22 cellular contexts compared by ENCODE assay signal in the genomic region with DNA sequence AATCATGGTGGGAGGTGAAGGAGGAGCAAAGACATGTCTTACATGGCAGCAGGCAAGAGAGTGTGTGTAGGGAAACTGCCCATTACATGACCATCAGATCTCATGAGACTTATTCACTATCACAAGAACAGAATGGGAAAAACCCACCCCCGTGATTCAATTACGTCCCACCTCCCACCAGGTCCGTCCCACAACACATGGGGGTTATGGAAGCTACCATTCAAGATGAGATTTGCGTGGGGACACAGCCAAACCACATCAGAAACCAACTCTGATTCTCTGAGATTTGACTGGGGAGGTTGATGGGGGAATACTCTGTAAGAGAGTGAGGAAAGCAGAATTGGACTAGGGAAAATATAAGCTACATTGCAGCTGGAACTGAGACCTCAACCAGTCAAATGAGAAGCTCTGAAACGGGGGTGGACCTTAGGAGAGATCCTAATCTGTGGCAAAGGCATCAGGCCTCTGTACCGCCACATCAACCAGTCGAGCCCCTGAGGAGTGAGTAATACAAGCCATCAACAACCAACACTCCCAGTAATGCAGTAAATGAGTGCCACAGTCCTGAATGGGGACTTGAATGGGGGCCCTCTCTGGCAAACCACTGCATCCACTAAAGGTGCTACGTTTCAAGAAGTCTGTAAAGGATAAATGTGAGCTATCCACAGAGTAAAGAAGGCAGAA.
A peak's percentile ranks its signal among the peaks of the same experiment; 100 is the strongest.
DNase-seq lines count a peak whose midpoint lies in the region; ATAC-seq and TF ChIP-seq lines count a peak whose summit lies in the region.
"Had no signal": no experiment of that assay in that cellular context is flagged by ENCODE, and none has a peak within 500 bp of the region (broad histone marks: within the 10 kb centered on the region; RNA-seq: fewer than 3 reads in every experiment).

No MANE protein-coding gene starts in this region.

- no peak overlapping the region for H2AK5ac ChIP-seq in neuronal stem cell (ENCODE audit: low read depth, low read length)

- H3K23ac ChIP-seq in neuronal stem cell (ENCODE audit: low read depth, low read length, poor library complexity) = no peak overlapping the region

- no peaks in the 10 kb centered on the region for H3K27me3 Mint-ChIP-seq in MCF 10A (ENCODE audit: insufficient read depth, unreplicated experiment)
- H3K27me3 Mint-ChIP-seq in activated T-cell treated with anti-CD3 and anti-CD28 coated beads, Interleukin-2, amount 50 U/mL, for 72 hours (ENCODE audit: low read depth) = peaks cover 3% of the 10 kb centered on the region

- in situ Hi-C loops in mammary epithelial cell (cut with MboI; ENCODE audit: low sequenced_read_pairs in 2 of 2) = no loop called here

- H3K9me3 ChIP-seq in mammary epithelial cell (replicated peaks; ENCODE audit: insufficient read depth, low read length) (no peaks in the 10 kb centered on the region), neuronal stem cell (replicated peaks in 1 of 2; ENCODE audit: control insufficient read depth in 2 of 2, insufficient read depth in 1 of 2, low read depth in 1 of 2, low read length in 2 of 2) (peaks cover 0 to 3% of the 10 kb centered on the region in 2 donors), ascending aorta (no peaks in the 10 kb centered on the region)
- H3K9me3 ChIP-seq: thoracic aorta had no signal

- H4K20me1 ChIP-seq in mammary epithelial cell (ENCODE audit: insufficient read depth, low read length) = no peaks in the 10 kb centered on the region

- H3K36me3 Mint-ChIP-seq in MCF 10A (ENCODE audit: insufficient read depth, unreplicated experiment) = no peaks in the 10 kb centered on the region
- H3K36me3 Mint-ChIP-seq in activated T-cell treated with anti-CD3 and anti-CD28 coated beads, Interleukin-2, amount 50 U/mL, for 72 hours (ENCODE audit: insufficient read depth in 2 of 2) = peaks cover under 1 to 3% of the 10 kb centered on the region in 2 donors
- no peaks in the 10 kb centered on the region for H3K36me3 Mint-ChIP-seq in stimulated activated effector memory CD8-positive, alpha-beta T cell treated with anti-CD3 and anti-CD28 coated beads, Interleukin-12 subunit alpha, Interleukin-12 subunit beta, amount 100 ng/mL, for 72 hours
- H3K36me3 Mint-ChIP-seq: CD4-positive, CD25-positive, alpha-beta regulatory T cell had no signal

- H2BK12ac ChIP-seq in neuronal stem cell (ENCODE audit: low read length) = no peak overlapping the region

- intact Hi-C loops in mammary epithelial cell (cut with micrococcal nuclease) = no loop called here
- intact Hi-C loops in MCF 10A (cut with micrococcal nuclease) = no loop called here
- intact Hi-C loops in ascending aorta (cut with DNase I) = no loop called here

- POLR2A ChIA-PET in MCF 10A (lab: Yijun Ruan, JAX) = interaction anchor here (0.9 kb wide), 1 partner anchor 62 kb away, joined by 3 read pairs; no protein-coding TSS in a partner anchor

- no peak overlapping the region for H3K14ac ChIP-seq in neuronal stem cell (ENCODE audit: low read length)

- H3K36me3 ChIP-seq in mammary epithelial cell (ENCODE audit: insufficient read depth, low read length) (no peaks in the 10 kb centered on the region), neuronal stem cell (replicated peaks in 1 of 2; ENCODE audit: control insufficient read depth in 2 of 2, insufficient read depth in 2 of 2, low read length in 2 of 2) (no peaks in the 10 kb centered on the region), ascending aorta (no peaks in the 10 kb centered on the region)
- H3K36me3 ChIP-seq: thoracic aorta had no signal

- H3K4me1 ChIP-seq in mammary epithelial cell (ENCODE audit: insufficient read depth, low read length) (peaks cover 56% of the 10 kb centered on the region), neuronal stem cell (ENCODE audit: control insufficient read depth in 2 of 2, insufficient read depth in 1 of 2, low read depth in 1 of 2, low read length in 2 of 2) (no peaks in the 10 kb centered on the region), ascending aorta (no peaks in the 10 kb centered on the region)

- peak; percentile 68 to 74 for ATAC-seq in activated T-cell treated with anti-CD3 and anti-CD28 coated beads, Interleukin-2, amount 50 U/mL, for 72 hours (replicated peaks in 1 of 2)
- peak; percentile 75 for ATAC-seq in stimulated activated effector memory CD8-positive, alpha-beta T cell treated with anti-CD3 and anti-CD28 coated beads, Interleukin-12 subunit alpha, Interleukin-12 subunit beta, amount 100 ng/mL, for 72 hours

- H3K27ac Mint-ChIP-seq in MCF 10A (ENCODE audit: low read depth, unreplicated experiment) = no peak overlapping the region
- peak overlapping the region; percentile 59 for H3K27ac Mint-ChIP-seq in activated T-cell treated with anti-CD3 and anti-CD28 coated beads, Interleukin-2, amount 50 U/mL, for 72 hours
- H3K27ac Mint-ChIP-seq in stimulated activated effector memory CD8-positive, alpha-beta T cell treated with anti-CD3 and anti-CD28 coated beads, Interleukin-12 subunit alpha, Interleukin-12 subunit beta, amount 100 ng/mL, for 72 hours = no peak overlapping the region
- H3K27ac Mint-ChIP-seq: CD4-positive, CD25-positive, alpha-beta regulatory T cell; HFFc6 had no signal

- TF ChIP-seq CTCF in mammary epithelial cell (conservative IDR thresholded peaks at IDR 0.05 in 1 of 2, IDR thresholded peaks at IDR 0.05 in 1 of 2; ENCODE audit: extremely low read depth in 1 of 2, insufficient read depth in 1 of 2, low read depth in 1 of 2, low read length in 2 of 2) (no peak), MCF 10A (IDR thresholded peaks at IDR 0.05; ENCODE audit: unreplicated experiment) (no peak), ascending aorta (IDR thresholded peaks at IDR 0.05) (no peak)

- no peaks in the 10 kb centered on the region for H3K79me2 ChIP-seq in mammary epithelial cell (ENCODE audit: insufficient read depth, low read length)

- H2AFZ ChIP-seq in mammary epithelial cell (ENCODE audit: low read depth, low read length) (peak overlapping the region; percentile 17), neuronal stem cell (ENCODE audit: low read length) (no peak overlapping the region)
- H2AFZ ChIP-seq: GM23248 had no signal

- H4K8ac ChIP-seq in neuronal stem cell (ENCODE audit: low read depth, low read length) = no peak overlapping the region

- WGBS in mammary epithelial cell (ENCODE audit: low coverage, missing lambda C conversion rate) = 98% methylated on average over 8 of the region's 8 CpGs
- WGBS in neuronal stem cell (ENCODE audit: extremely low coverage in 2 of 2, insufficient read length in 2 of 2, insufficient replicate concordance in 1 of 2), 2 donors = no CpG with 5 or more reads among the region's 8 CpGs

- BruUV-seq in mammary epithelial cell (replicated peaks; lab: Mats Ljungman, UMichigan) (no TSS peak), MCF 10A (replicated peaks; lab: Mats Ljungman, UMichigan) (no TSS peak)

- no peaks in the 10 kb centered on the region for H3K79me1 ChIP-seq in neuronal stem cell (ENCODE audit: low read depth, low read length)

- no peak overlapping the region for H2BK15ac ChIP-seq in neuronal stem cell (ENCODE audit: low read length)

- H3K9ac ChIP-seq in mammary epithelial cell (ENCODE audit: insufficient read depth, low read length) (no peak overlapping the region), neuronal stem cell (ENCODE audit: low read depth, low read length, poor library complexity) (no peak overlapping the region)
- H3K9ac ChIP-seq: GM23248 had no signal

- H2BK120ac ChIP-seq in neuronal stem cell (ENCODE audit: low read depth, low read length) = no peak overlapping the region

- peak overlapping the region; percentile 14 for H3K18ac ChIP-seq in neuronal stem cell (ENCODE audit: low read length)

- H3K4ac ChIP-seq in neuronal stem cell (ENCODE audit: low read length) = no peak overlapping the region

- H3K4me1 Mint-ChIP-seq in MCF 10A (ENCODE audit: insufficient read depth, unreplicated experiment) = peaks cover 52% of the 10 kb centered on the region
- H3K4me1 Mint-ChIP-seq in activated T-cell treated with anti-CD3 and anti-CD28 coated beads, Interleukin-2, amount 50 U/mL, for 72 hours (ENCODE audit: low read depth) = peaks cover 41% of the 10 kb centered on the region
- peaks cover 30% of the 10 kb centered on the region for H3K4me1 Mint-ChIP-seq in stimulated activated effector memory CD8-positive, alpha-beta T cell treated with anti-CD3 and anti-CD28 coated beads, Interleukin-12 subunit alpha, Interleukin-12 subunit beta, amount 100 ng/mL, for 72 hours
- H3K4me1 Mint-ChIP-seq: CD4-positive, CD25-positive, alpha-beta regulatory T cell had no signal

- DNase-seq in mammary epithelial cell (no peak), MCF 10A (ENCODE audit: unreplicated experiment) (no peak), neuronal stem cell (ENCODE audit: low spot score) (no peak), NCI-H510A (lab: John Stamatoyannopoulos, UW) (no peak), ascending aorta (ENCODE audit: low spot score in 2 of 2) (no peak)
- peak; percentile 23 to 34 for DNase-seq in activated T-cell treated with anti-CD3 and anti-CD28 coated beads, Interleukin-2, amount 50 U/mL, for 72 hours
- DNase-seq in stimulated activated effector memory CD8-positive, alpha-beta T cell treated with anti-CD3 and anti-CD28 coated beads, Interleukin-12 subunit alpha, Interleukin-12 subunit beta, amount 100 ng/mL, for 72 hours (ENCODE audit: low spot score in 2 of 2) = no peak
- DNase-seq: activated naive CD4-positive, alpha-beta T cell; aorta; CD4-positive, CD25-positive, alpha-beta regulatory T cell; central memory CD4-positive, alpha-beta T cell; GM23248; HFFc6; Karpas-422; mesenchymal stem cell; NCI-H1092; NCI-H187 treated with DMSO at 0.1 percent for 48 hours; NCI-H774; occipital lobe; T-helper 1 cell had no signal

- peaks cover 7% of the 10 kb centered on the region for H3K9me3 Mint-ChIP-seq in MCF 10A (ENCODE audit: unreplicated experiment)
- H3K9me3 Mint-ChIP-seq in activated T-cell treated with anti-CD3 and anti-CD28 coated beads, Interleukin-2, amount 50 U/mL, for 72 hours = peaks cover 3 to 7% of the 10 kb centered on the region in 2 donors
- H3K9me3 Mint-ChIP-seq in stimulated activated effector memory CD8-positive, alpha-beta T cell treated with anti-CD3 and anti-CD28 coated beads, Interleukin-12 subunit alpha, Interleukin-12 subunit beta, amount 100 ng/mL, for 72 hours = peaks cover 4% of the 10 kb centered on the region
- H3K9me3 Mint-ChIP-seq: HFFc6 had no signal

- CTCF ChIA-PET in mammary epithelial cell (lab: Charles Lee; ENCODE audit: low non-redundant PET) (no interaction called here), MCF 10A (lab: Yijun Ruan, JAX) (interaction anchor here (0.6 to 1.1 kb wide), 3 partner anchors 9 to 335 kb away, joined by 3 to 5 read pairs (median 3); no protein-coding TSS in a partner anchor)

- H3K4me2 ChIP-seq in mammary epithelial cell (ENCODE audit: insufficient read depth, low read depth, low read length) (no peak overlapping the region), neuronal stem cell (ENCODE audit: insufficient read depth, low read length, poor library complexity, severe bottlenecking) (no peak overlapping the region)

- H3K4me3 Mint-ChIP-seq in MCF 10A (ENCODE audit: unreplicated experiment) = no peak overlapping the region
- peak overlapping the region in 1 of 2 donors; percentile 53 for H3K4me3 Mint-ChIP-seq in activated T-cell treated with anti-CD3 and anti-CD28 coated beads, Interleukin-2, amount 50 U/mL, for 72 hours
- H3K4me3 Mint-ChIP-seq in stimulated activated effector memory CD8-positive, alpha-beta T cell treated with anti-CD3 and anti-CD28 coated beads, Interleukin-12 subunit alpha, Interleukin-12 subunit beta, amount 100 ng/mL, for 72 hours = no peak overlapping the region
- H3K4me3 Mint-ChIP-seq: CD4-positive, CD25-positive, alpha-beta regulatory T cell; HFFc6 had no signal

- H3K27ac ChIP-seq in mammary epithelial cell (ENCODE audit: insufficient read depth, low read depth, low read length) (no peak overlapping the region), neuronal stem cell (replicated peaks; ENCODE audit: low read length) (no peak overlapping the region), ascending aorta (no peak overlapping the region)
- H3K27ac ChIP-seq: GM23248, thoracic aorta had no signal

- H3K27me3 ChIP-seq in mammary epithelial cell (ENCODE audit: insufficient read depth, low read length) (no peaks in the 10 kb centered on the region), neuronal stem cell (ENCODE audit: control insufficient read depth in 3 of 3, insufficient read depth in 3 of 3, low read depth in 1 of 3, low read length in 3 of 3) (no peaks in the 10 kb centered on the region), ascending aorta (no peaks in the 10 kb centered on the region)

- H4K91ac ChIP-seq in neuronal stem cell (ENCODE audit: low read depth, low read length, poor library complexity) = no peak overlapping the region

- no peak overlapping the region for H2BK5ac ChIP-seq in neuronal stem cell (ENCODE audit: low read length)

- no peak overlapping the region for H3K4me3 ChIP-seq in mammary epithelial cell (replicated peaks in 1 of 3; ENCODE audit: insufficient read depth in 1 of 3, low read depth in 2 of 3, low read length in 3 of 3)
- H3K4me3 ChIP-seq in neuronal stem cell (ENCODE audit: low read length in 2 of 2) = no peak overlapping the region
- no peak overlapping the region for H3K4me3 ChIP-seq in ascending aorta
- H3K4me3 ChIP-seq: GM23248, skin epidermis, thoracic aorta had no signal

- dilution Hi-C loops in mammary epithelial cell (cut with HindIII; ENCODE audit: low sequenced_read_pairs) = no loop called here

Comparison
In these comparisons a context has a peak if more than half of its experiments do, and no peak if none do; other contexts are left out.
1. DNase-seq: peak in activated T-cell treated with anti-CD3 and anti-CD28 coated beads, Interleukin-2, amount 50 U/mL, for 72 hours (2 of 2); none in mammary epithelial cell (single experiment), MCF 10A (single experiment), neuronal stem cell (single experiment), stimulated activated effector memory CD8-positive, alpha-beta T cell treated with anti-CD3 and anti-CD28 coated beads, Interleukin-12 subunit alpha, Interleukin-12 subunit beta, amount 100 ng/mL, for 72 hours (0 of 2), NCI-H510A (single experiment) and ascending aorta (0 of 2).